ENCODE assay signal across 23 cellular contexts in genomic region chr20:10947726-10948125, GRCh38.
"Had no signal": no experiment of that assay in that cellular context is flagged by ENCODE, and none has a peak within 500 bp of the region (broad histone marks: within the 10 kb centered on the region; RNA-seq: fewer than 3 reads in every experiment).

No MANE protein-coding gene starts in this region.

- H3K27ac ChIP-seq: SJSA1, SK-N-MC had no signal

- H3K9me3 ChIP-seq: SJSA1 had no signal

- DNase-seq: IMR-90, Karpas-422, KG1, MM.1S, NCI-H1092 treated with DMSO at 0.1 percent for 48 hours, NCI-H1436, NCI-H187, NCI-H2029, NCI-H2081 treated with DMSO at 0.1 percent for 48 hours, NCI-H2171, NCI-H226, NCI-H446, NCI-H510A, NCI-H524 treated with DMSO at 0.1 percent for 48 hours, NCI-H69, NCI-H774, Right ventricle myocardium superior, RPMI8226, SIG-M5 had no signal

- ATAC-seq: HepG2 had no signal

- H3K4me1 ChIP-seq: SJSA1 had no signal

- H3K36me3 ChIP-seq: SJSA1 had no signal

- H3K27me3 ChIP-seq: SJSA1 had no signal

- FAIRE-seq: HepG2, RCC 7860 had no signal

- H3K4me3 ChIP-seq: SJSA1, SK-N-MC had no signal
